19 cellular contexts compared by ENCODE assay signal in genomic region chr19:55232284-55232597, GRCh38. TPM values are rescaled to one million over a fixed set of nuclear protein-coding genes. Genes with fewer than 3 reads are reported as not detected.
"Had no signal": no experiment of that assay in that cellular context is flagged by ENCODE, and none has a peak within 500 bp of the region (broad histone marks: within the 10 kb centered on the region; RNA-seq: fewer than 3 reads in every experiment).

No MANE protein-coding gene starts in this region.

- DNase-seq: activated CD4-positive, alpha-beta T cell treated with anti-CD3 and anti-CD28 coated beads, Interleukin-2, amount 10 ng/mL, durations not matched to agents 7 days and 5 days; activated CD8-positive, alpha-beta memory T cell treated with anti-CD3 and anti-CD28 coated beads, Interleukin-2, amount 10 ng/mL, durations not matched to agents 7 days and 5 days; activated CD8-positive, alpha-beta T cell treated with anti-CD3 and anti-CD28 coated beads for 36 hours; activated T-cell treated with anti-CD3 and anti-CD28 coated beads for 4 hours; cortex of kidney; head of caudate nucleus; hypothalamus; occipital lobe; stimulated activated CD4-positive, alpha-beta T cell treated with anti-CD3 and anti-CD28 coated beads, Interleukin-4, amount 100 ng/mL, for 1 hour; stimulated activated naive CD4-positive, alpha-beta T cell; tibial artery had no signal

- H3K4me1 Mint-ChIP-seq: nephron had no signal

- H3K9me3 ChIP-seq: gastroesophageal sphincter, tibial artery had no signal

- H3K27me3 ChIP-seq: gastroesophageal sphincter, tibial artery had no signal

- H3K4me3 Mint-ChIP-seq: activated CD4-positive, alpha-beta T cell treated with anti-CD3 and anti-CD28 coated beads, Interleukin-2, amount 10 ng/mL, durations not matched to agents 7 days and 5 days; activated CD8-positive, alpha-beta memory T cell treated with anti-CD3 and anti-CD28 coated beads, Interleukin-2, amount 10 ng/mL, durations not matched to agents 7 days and 5 days; activated CD8-positive, alpha-beta T cell treated with anti-CD3 and anti-CD28 coated beads for 36 hours; memory B cell; nephron; T-helper 2 cell treated with Interferon-gamma antibody and Interleukin-4, amounts not matched to agents 5 μg/mL and 100 μg/mL, for 36 hours had no signal

- H3K4me1 ChIP-seq: tibial artery had no signal

- H3K27ac Mint-ChIP-seq: activated CD4-positive, alpha-beta T cell treated with anti-CD3 and anti-CD28 coated beads, Interleukin-2, amount 10 ng/mL, durations not matched to agents 7 days and 5 days; activated CD8-positive, alpha-beta memory T cell treated with anti-CD3 and anti-CD28 coated beads, Interleukin-2, amount 10 ng/mL, durations not matched to agents 7 days and 5 days; activated CD8-positive, alpha-beta T cell treated with anti-CD3 and anti-CD28 coated beads for 36 hours; activated naive CD4-positive, alpha-beta T cell treated with anti-CD3 and anti-CD28 coated beads, Interleukin-2, amount 50 U/mL, for 72 hours; memory B cell; T-helper 2 cell treated with Interferon-gamma antibody and Interleukin-4, amounts not matched to agents 5 μg/mL and 100 μg/mL, for 36 hours had no signal

- H3K27ac ChIP-seq: epithelial cell of prostate, gastroesophageal sphincter, tibial artery, VCaP had no signal

- H3K4me3 ChIP-seq: gastroesophageal sphincter, tibial artery had no signal

- H3K27me3 Mint-ChIP-seq: activated CD4-positive, alpha-beta T cell treated with anti-CD3 and anti-CD28 coated beads, Interleukin-2, amount 10 ng/mL, durations not matched to agents 7 days and 5 days; activated CD8-positive, alpha-beta memory T cell treated with anti-CD3 and anti-CD28 coated beads, Interleukin-2, amount 10 ng/mL, durations not matched to agents 7 days and 5 days; activated CD8-positive, alpha-beta T cell treated with anti-CD3 and anti-CD28 coated beads for 36 hours; memory B cell had no signal

- H3K9me3 Mint-ChIP-seq: activated CD4-positive, alpha-beta T cell treated with anti-CD3 and anti-CD28 coated beads, Interleukin-2, amount 10 ng/mL, durations not matched to agents 7 days and 5 days; activated CD8-positive, alpha-beta T cell treated with anti-CD3 and anti-CD28 coated beads for 36 hours; activated naive CD4-positive, alpha-beta T cell treated with anti-CD3 and anti-CD28 coated beads, Interleukin-2, amount 50 U/mL, for 72 hours; memory B cell; nephron; T-helper 2 cell treated with Interferon-gamma antibody and Interleukin-4, amounts not matched to agents 5 μg/mL and 100 μg/mL, for 36 hours had no signal

- ATAC-seq: activated CD4-positive, CD25-positive, alpha-beta regulatory T cell treated with anti-CD3 and anti-CD28 coated beads, Interleukin-2, amount 50 U/mL, for 24 hours; activated CD8-positive, alpha-beta memory T cell treated with anti-CD3 and anti-CD28 coated beads, Interleukin-2, amount 10 ng/mL, durations not matched to agents 7 days and 5 days; activated CD8-positive, alpha-beta T cell treated with anti-CD3 and anti-CD28 coated beads for 36 hours; activated naive CD4-positive, alpha-beta T cell treated with anti-CD3 and anti-CD28 coated beads, Interleukin-2, amount 50 U/mL, for 72 hours; gastroesophageal sphincter had no signal

RNA-seq across cellular contexts. Expression of gene PTPRH, which starts 22.9 kb away (rescaled TPM):
- total RNA-seq: activated CD4-positive, alpha-beta T cell treated with anti-CD3 and anti-CD28 coated beads, Interleukin-2, amount 10 ng/mL, durations not matched to agents 7 days and 5 days; activated CD8-positive, alpha-beta memory T cell treated with anti-CD3 and anti-CD28 coated beads, Interleukin-2, amount 10 ng/mL, durations not matched to agents 7 days and 5 days; activated CD8-positive, alpha-beta T cell treated with anti-CD3 and anti-CD28 coated beads for 36 hours had no signal
